In the genomic region with DNA sequence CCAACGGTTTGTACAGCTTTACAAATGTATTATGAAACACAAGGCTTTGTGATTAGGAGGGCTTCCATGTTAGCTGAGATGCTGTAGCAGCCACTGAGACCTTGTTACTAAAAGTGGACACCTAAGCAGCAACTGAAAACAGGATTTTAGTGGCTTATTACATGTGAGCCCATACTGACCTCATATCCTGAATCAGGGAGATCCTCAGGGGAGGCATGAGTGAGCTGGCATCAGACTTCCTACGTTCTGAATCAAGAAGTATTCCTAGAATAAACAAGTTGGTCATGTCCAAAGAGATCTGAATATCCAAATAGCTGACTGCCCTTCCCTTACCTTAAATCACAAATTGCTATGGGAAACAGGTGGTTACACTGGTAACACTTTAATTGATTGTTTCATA, we compare ENCODE assay signal across 15 cellular contexts. TPM values are rescaled to one million over a fixed set of nuclear protein-coding genes. Genes with fewer than 3 reads are reported as not detected.
DNase-seq lines count a peak whose midpoint lies in the region; ATAC-seq and TF ChIP-seq lines count a peak whose summit lies in the region.
"Had no signal": no experiment of that assay in that cellular context is flagged by ENCODE, and none has a peak within 500 bp of the region (broad histone marks: within the 10 kb centered on the region; RNA-seq: fewer than 3 reads in every experiment).

No MANE protein-coding gene starts in this region.

- no peak for ATAC-seq in effector memory CD8-positive, alpha-beta T cell (replicated peaks)
- ATAC-seq in natural killer cell treated with Interleukin-12 subunit alpha and Interleukin-12 subunit beta and Interleukin-15 and Interleukin-18, amount 100 ng/mL, for 72 hours, result no peak

- H3K9me3 Mint-ChIP-seq in effector memory CD8-positive, alpha-beta T cell, result no peaks in the 10 kb centered on the region
- H3K9me3 Mint-ChIP-seq in natural killer cell treated with Interleukin-12 subunit alpha and Interleukin-12 subunit beta and Interleukin-15 and Interleukin-18, amount 100 ng/mL, for 72 hours, result no peaks in the 10 kb centered on the region
- H3K9me3 Mint-ChIP-seq: activated naive CD4-positive, alpha-beta T cell treated with anti-CD3 and anti-CD28 coated beads, Interleukin-2, amount 50 U/mL, for 24 hours; immature natural killer cell had no signal

- H3K4me1 Mint-ChIP-seq in effector memory CD8-positive, alpha-beta T cell (ENCODE audit: low read depth in 2 of 2), result no peaks in the 10 kb centered on the region
- no peaks in the 10 kb centered on the region for H3K4me1 Mint-ChIP-seq in natural killer cell treated with Interleukin-12 subunit alpha and Interleukin-12 subunit beta and Interleukin-15 and Interleukin-18, amount 100 ng/mL, for 72 hours (ENCODE audit: low read depth in 2 of 2)
- H3K4me1 Mint-ChIP-seq: immature natural killer cell had no signal

- H3K4me3 Mint-ChIP-seq in effector memory CD8-positive, alpha-beta T cell, result no peak overlapping the region
- no peak overlapping the region for H3K4me3 Mint-ChIP-seq in natural killer cell treated with Interleukin-12 subunit alpha and Interleukin-12 subunit beta and Interleukin-15 and Interleukin-18, amount 100 ng/mL, for 72 hours
- H3K4me3 Mint-ChIP-seq: activated naive CD4-positive, alpha-beta T cell treated with anti-CD3 and anti-CD28 coated beads, Interleukin-2, amount 50 U/mL, for 24 hours; immature natural killer cell had no signal

- no peak overlapping the region for H3K4me3 ChIP-seq in epithelial cell of proximal tubule (ENCODE audit: low read depth, low read length)
- H3K4me3 ChIP-seq: coronary artery, transverse colon had no signal

- H3K36me3 Mint-ChIP-seq in effector memory CD8-positive, alpha-beta T cell (ENCODE audit: insufficient read depth), result no peaks in the 10 kb centered on the region
- peaks cover 20% of the 10 kb centered on the region for H3K36me3 Mint-ChIP-seq in natural killer cell treated with Interleukin-12 subunit alpha and Interleukin-12 subunit beta and Interleukin-15 and Interleukin-18, amount 100 ng/mL, for 72 hours

- TF ChIP-seq CTCF in epithelial cell of proximal tubule (conservative IDR thresholded peaks at IDR 0.05; ENCODE audit: low read depth, low read length), result no peak

- no peaks in the 10 kb centered on the region for H3K27me3 Mint-ChIP-seq in effector memory CD8-positive, alpha-beta T cell
- no peaks in the 10 kb centered on the region for H3K27me3 Mint-ChIP-seq in natural killer cell treated with Interleukin-12 subunit alpha and Interleukin-12 subunit beta and Interleukin-15 and Interleukin-18, amount 100 ng/mL, for 72 hours
- H3K27me3 Mint-ChIP-seq: activated naive CD4-positive, alpha-beta T cell treated with anti-CD3 and anti-CD28 coated beads, Interleukin-2, amount 50 U/mL, for 24 hours had no signal

- H3K27ac Mint-ChIP-seq in effector memory CD8-positive, alpha-beta T cell, result no peak overlapping the region
- no peak overlapping the region for H3K27ac Mint-ChIP-seq in natural killer cell treated with Interleukin-12 subunit alpha and Interleukin-12 subunit beta and Interleukin-15 and Interleukin-18, amount 100 ng/mL, for 72 hours
- H3K27ac Mint-ChIP-seq: activated naive CD4-positive, alpha-beta T cell treated with anti-CD3 and anti-CD28 coated beads, Interleukin-2, amount 50 U/mL, for 24 hours; immature natural killer cell had no signal

- DNase-seq in Daoy (ENCODE audit: low read depth), result peak; percentile 68
- peak; percentile 43 for DNase-seq in RPMI7951 (ENCODE audit: low read depth)
- DNase-seq in epithelial cell of proximal tubule (ENCODE audit: low read depth), result peak; percentile 42
- peak; percentile 65 for DNase-seq in non-pigmented ciliary epithelial cell (ENCODE audit: low read depth)
- DNase-seq in anterior cingulate cortex (lab: John Stamatoyannopoulos, UW), result no peak
- no peak for DNase-seq in effector memory CD8-positive, alpha-beta T cell
- no peak for DNase-seq in NOMO-1 (lab: John Stamatoyannopoulos, UW; ENCODE audit: unreplicated experiment in 2 of 2)
- DNase-seq in natural killer cell treated with Interleukin-12 subunit alpha and Interleukin-12 subunit beta and Interleukin-15 and Interleukin-18, amount 100 ng/mL, for 72 hours (ENCODE audit: low spot score), result no peak
- DNase-seq: C1 segment of cervical spinal cord, immature natural killer cell, SK-N-SH, transverse colon, WERI-Rb-1 had no signal

RNA-seq across cellular contexts. Expression of gene SCUBE2, which starts 59.1 kb away (rescaled TPM):
- total RNA-seq in Daoy (2014; rRNA removed; shearing (Covaris generic)), result 0.18 and 0.51 TPM in 2 replicates
- 0.36 and 0.88 TPM in 2 replicates for total RNA-seq in RPMI7951 (2014; rRNA removed; shearing (Covaris generic))
- 0.17 and 0.43 TPM in 2 replicates for total RNA-seq in epithelial cell of proximal tubule
- total RNA-seq in natural killer cell treated with Interleukin-12 subunit alpha and Interleukin-12 subunit beta and Interleukin-15 and Interleukin-18, amount 100 ng/mL, for 72 hours, result under 1 TPM in 1 of 2 donors, not detected in 1; 0.40 TPM

Comparison
In these comparisons a context has a peak if more than half of its experiments do, and no peak if none do; other contexts are left out.
1. DNase-seq: peak in Daoy (single experiment), RPMI7951 (single experiment), epithelial cell of proximal tubule (single experiment) and non-pigmented ciliary epithelial cell (single experiment); none in anterior cingulate cortex (0 of 58), effector memory CD8-positive, alpha-beta T cell (0 of 3), NOMO-1 (0 of 2) and natural killer cell treated with Interleukin-12 subunit alpha and Interleukin-12 subunit beta and Interleukin-15 and Interleukin-18, amount 100 ng/mL, for 72 hours (single experiment).